Comparison of ENCODE assay signal across 8 cellular contexts in genomic region chr11:112881461-112881860, GRCh38.
DNase-seq lines count a peak whose midpoint lies in the region; ATAC-seq and TF ChIP-seq lines count a peak whose summit lies in the region.

No MANE protein-coding gene starts in this region.

- peak; percentile 82 to 97 (median 94) for DNase-seq in NCI-H1417 (lab: John Stamatoyannopoulos, UW)
- DNase-seq in amniotic epithelial cell (ENCODE audit: low read depth): peak; percentile 13
- DNase-seq in hippocampal formation (lab: John Stamatoyannopoulos, UW): peak; percentile 86 to 93
- DNase-seq in putamen (ENCODE audit: low spot score): peak; percentile 97
- no peak for DNase-seq in PC-3
- DNase-seq in stimulated activated CD4-positive, alpha-beta T cell treated with anti-CD3 and anti-CD28 coated beads, Interleukin-1b, Interleukin-23, amount 100 ng/mL, for 48 hours: no peak
- DNase-seq in CD4-positive, alpha-beta T cell: no peak

- H3K4me1 ChIP-seq in PC-3 (ENCODE audit: insufficient read depth, low read length): no peaks in the 10 kb centered on the region

- H3F3A ChIP-seq in PC-3 (ENCODE audit: low read length, unreplicated experiment): no peaks in the 10 kb centered on the region

- H3K4me3 Mint-ChIP-seq in CD4-positive, alpha-beta T cell: no peak overlapping the region

- no peak overlapping the region for H3K4me3 ChIP-seq in PC-3 (ENCODE audit: low read length)

- no peak overlapping the region for H3K9ac ChIP-seq in PC-3 (ENCODE audit: low read length)

- ATAC-seq in PC-3 (no peak), GM21423 (IDR thresholded peaks at IDR 0.05; ENCODE audit: unreplicated experiment) (no peak)
- no peak for ATAC-seq in CD4-positive, alpha-beta T cell (ENCODE audit: poor library complexity)

- POLR2A ChIA-PET in PC-3 (lab: Charles Lee; ENCODE audit: unreplicated experiment): no interaction called here
- POLR2A ChIA-PET in CD4-positive, alpha-beta T cell (lab: Charles Lee): no interaction called here

- no TSS peak for BruUV-seq in PC-3 (replicated peaks; lab: Mats Ljungman, UMichigan)

- H3K9me2 ChIP-seq in PC-3 (replicated peaks; ENCODE audit: low read length): no peaks in the 10 kb centered on the region

- intact Hi-C loops in PC-3 (cut with micrococcal nuclease): no loop called here
- intact Hi-C loops in CD4-positive, alpha-beta T cell (cut with DNase I, micrococcal nuclease): no loop called here

- H3K4me1 Mint-ChIP-seq in CD4-positive, alpha-beta T cell (ENCODE audit: low read depth): no peaks in the 10 kb centered on the region

- no peak overlapping the region for H3K27ac Mint-ChIP-seq in CD4-positive, alpha-beta T cell

- H3K27ac ChIP-seq in PC-3 (ENCODE audit: low read length): no peak overlapping the region
- H3K27ac ChIP-seq in CD4-positive, alpha-beta T cell (ENCODE audit: low read depth, low read length): no peak overlapping the region

- H4K20me1 ChIP-seq in PC-3 (ENCODE audit: low read length): no peaks in the 10 kb centered on the region

- H2AFZ ChIP-seq in PC-3 (ENCODE audit: low read length): no peak overlapping the region

- H3K9me3 ChIP-seq in PC-3 (ENCODE audit: low read length): no peaks in the 10 kb centered on the region
- H3K9me3 ChIP-seq in CD4-positive, alpha-beta T cell (ENCODE audit: control insufficient read depth, low read length): no peaks in the 10 kb centered on the region

- TF ChIP-seq CTCF in PC-3 (conservative IDR thresholded peaks at IDR 0.05; ENCODE audit: low read depth, low read length): no peak
- no peak for TF ChIP-seq CTCF in CD4-positive, alpha-beta T cell (IDR thresholded peaks at IDR 0.05)

- H3K36me3 ChIP-seq in PC-3 (ENCODE audit: low read depth, low read length): no peaks in the 10 kb centered on the region

- no peaks in the 10 kb centered on the region for H3K27me3 Mint-ChIP-seq in CD4-positive, alpha-beta T cell

- CTCF ChIA-PET in PC-3 (lab: Charles Lee): no interaction called here
- CTCF ChIA-PET in CD4-positive, alpha-beta T cell (lab: Charles Lee): no interaction called here

- H3K27me3 ChIP-seq in PC-3 (ENCODE audit: low read length): peaks cover 2% of the 10 kb centered on the region; the same call in 1 of the 2 replicates
- H3K27me3 ChIP-seq in CD4-positive, alpha-beta T cell (ENCODE audit: control insufficient read depth, insufficient read depth, low read length): no peaks in the 10 kb centered on the region

- H3K36me3 Mint-ChIP-seq in CD4-positive, alpha-beta T cell (ENCODE audit: low read depth): no peaks in the 10 kb centered on the region

- H3K9me3 Mint-ChIP-seq in CD4-positive, alpha-beta T cell: no peaks in the 10 kb centered on the region

- H3K79me2 ChIP-seq in PC-3 (ENCODE audit: low read length): no peaks in the 10 kb centered on the region

- H3K4me2 ChIP-seq in PC-3 (ENCODE audit: low read length): no peak overlapping the region

Comparison
In these comparisons a context has a peak if more than half of its experiments do, and no peak if none do; other contexts are left out.
1. DNase-seq: peak in NCI-H1417 (3 of 3), amniotic epithelial cell (single experiment), hippocampal formation (2 of 2) and putamen (single experiment); none in PC-3 (single experiment), stimulated activated CD4-positive, alpha-beta T cell treated with anti-CD3 and anti-CD28 coated beads, Interleukin-1b, Interleukin-23, amount 100 ng/mL, for 48 hours (single experiment) and CD4-positive, alpha-beta T cell (0 of 10).